Comparison of ENCODE assay signal across 23 cellular contexts in the genomic region with DNA sequence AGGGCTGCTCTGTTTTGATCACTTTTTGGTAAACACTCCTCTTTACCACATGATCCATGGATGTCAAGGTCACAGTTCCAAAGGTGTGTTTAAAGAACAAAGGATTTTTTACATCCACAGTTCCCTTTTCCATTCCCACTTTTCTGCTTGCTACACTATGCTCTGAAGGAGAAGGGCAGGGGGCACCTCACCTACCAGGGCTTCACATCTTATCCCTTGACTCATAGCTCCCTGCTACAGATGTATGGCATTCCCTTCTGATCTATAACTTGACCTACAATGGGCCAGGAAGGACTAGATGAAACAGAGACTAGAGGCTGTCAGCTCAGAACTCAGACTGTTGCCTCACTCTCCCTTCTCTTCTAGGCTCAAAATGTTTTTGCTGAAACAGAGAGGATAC.
A peak's percentile ranks its signal among the peaks of the same experiment; 100 is the strongest.
DNase-seq lines count a peak whose midpoint lies in the region; ATAC-seq, FAIRE-seq and TF ChIP-seq lines count a peak whose summit lies in the region.
"Had no signal": no experiment of that assay in that cellular context is flagged by ENCODE, and none has a peak within 500 bp of the region (broad histone marks: within the 10 kb centered on the region; RNA-seq: fewer than 3 reads in every experiment).

No MANE protein-coding gene starts in this region.

- intact Hi-C loops in natural killer cell (cut with micrococcal nuclease) (no loop called here), adrenal gland (cut with DNase I) (no loop called here)

- no peak for FAIRE-seq in GM12892 (lab: Jason Lieb, UNC)
- FAIRE-seq: K562 had no signal

- no peaks in the 10 kb centered on the region for H3K4me1 ChIP-seq in adrenal gland (replicated peaks in 1 of 2)
- H3K4me1 ChIP-seq: foreskin keratinocyte, lower lobe of right lung, SJSA1, spleen had no signal

- CTCF ChIA-PET in T-cell (lab: Charles Lee), result no interaction called here

- POLR2A ChIA-PET in T-cell (lab: Charles Lee), result interaction anchor here in 1 of 2 donors (0.6 kb wide), 1 partner anchor 358 kb away, joined by 5 read pairs; a partner anchor contains a TSS

- peaks cover 5% of the 10 kb centered on the region for H3K27me3 ChIP-seq in adrenal gland
- H3K27me3 ChIP-seq: foreskin keratinocyte, SJSA1 had no signal

- H3K36me3 Mint-ChIP-seq in natural killer cell treated with Interleukin-12 subunit alpha and Interleukin-12 subunit beta and Interleukin-15 and Interleukin-18, amount 100 ng/mL, for 72 hours, result peaks cover 9% of the 10 kb centered on the region
- no peaks in the 10 kb centered on the region for H3K36me3 Mint-ChIP-seq in natural killer cell
- no peaks in the 10 kb centered on the region for H3K36me3 Mint-ChIP-seq in T-cell
- H3K36me3 Mint-ChIP-seq in stimulated activated effector memory CD8-positive, alpha-beta T cell treated with anti-CD3 and anti-CD28 coated beads, Interleukin-12 subunit alpha, Interleukin-12 subunit beta, amount 100 ng/mL, for 72 hours, result no peaks in the 10 kb centered on the region
- H3K36me3 Mint-ChIP-seq: WTC11 had no signal

- no peak overlapping the region for H3K4me3 ChIP-seq in adrenal gland
- H3K4me3 ChIP-seq: K562, lower lobe of right lung, SJSA1, spleen had no signal

- H3K4me3 Mint-ChIP-seq in natural killer cell treated with Interleukin-12 subunit alpha and Interleukin-12 subunit beta and Interleukin-15 and Interleukin-18, amount 100 ng/mL, for 72 hours, result peak overlapping the region; percentile 84
- H3K4me3 Mint-ChIP-seq in natural killer cell, result no peak overlapping the region
- no peak overlapping the region for H3K4me3 Mint-ChIP-seq in T-cell
- H3K4me3 Mint-ChIP-seq in stimulated activated effector memory CD8-positive, alpha-beta T cell treated with anti-CD3 and anti-CD28 coated beads, Interleukin-12 subunit alpha, Interleukin-12 subunit beta, amount 100 ng/mL, for 72 hours, result peak overlapping the region; percentile 53
- H3K4me3 Mint-ChIP-seq: WTC11 had no signal

- TF ChIP-seq CTCF in natural killer cell (IDR thresholded peaks at IDR 0.05) (no peak), adrenal gland (IDR thresholded peaks at IDR 0.05) (no peak)

- DNase-seq in natural killer cell treated with Interleukin-12 subunit alpha and Interleukin-12 subunit beta and Interleukin-15 and Interleukin-18, amount 100 ng/mL, for 72 hours (ENCODE audit: low spot score), result no peak
- DNase-seq in natural killer cell, result no peak
- no peak for DNase-seq in T-cell
- no peak for DNase-seq in stimulated activated effector memory CD8-positive, alpha-beta T cell treated with anti-CD3 and anti-CD28 coated beads, Interleukin-12 subunit alpha, Interleukin-12 subunit beta, amount 100 ng/mL, for 72 hours (ENCODE audit: low spot score in 2 of 2)
- DNase-seq in NCI-H1105 treated with DMSO at 0.1 percent for 48 hours (lab: John Stamatoyannopoulos, UW), result no peak
- DNase-seq in GM12892 (ENCODE audit: insufficient read length), result no peak
- DNase-seq in adrenal gland, result no peak
- DNase-seq: foreskin keratinocyte; lower lobe of right lung; NCI-H446; nucleus accumbens; spleen; stimulated activated CD4-positive, alpha-beta T cell treated with anti-CD3 and anti-CD28 coated beads, Interleukin-4, amount 100 ng/mL, for 24 hours; trophoblast cell had no signal

- TF ChIP-seq POLR2A in GM12892 (IDR thresholded peaks at IDR 0.05; ENCODE audit: low read depth, low read length) (no peak), adrenal gland (IDR thresholded peaks at IDR 0.05) (no peak)

- H3K9me3 ChIP-seq in adrenal gland (replicated peaks in 1 of 3), result no peaks in the 10 kb centered on the region
- H3K9me3 ChIP-seq: lower lobe of right lung, SJSA1, spleen had no signal

- peaks cover 3% of the 10 kb centered on the region for H3K9me3 Mint-ChIP-seq in natural killer cell treated with Interleukin-12 subunit alpha and Interleukin-12 subunit beta and Interleukin-15 and Interleukin-18, amount 100 ng/mL, for 72 hours
- H3K9me3 Mint-ChIP-seq in natural killer cell, result no peaks in the 10 kb centered on the region
- no peaks in the 10 kb centered on the region for H3K9me3 Mint-ChIP-seq in T-cell
- no peaks in the 10 kb centered on the region for H3K9me3 Mint-ChIP-seq in stimulated activated effector memory CD8-positive, alpha-beta T cell treated with anti-CD3 and anti-CD28 coated beads, Interleukin-12 subunit alpha, Interleukin-12 subunit beta, amount 100 ng/mL, for 72 hours
- H3K9me3 Mint-ChIP-seq: stimulated activated naive CD8-positive, alpha-beta T cell treated with anti-CD3 and anti-CD28 coated beads, Interleukin-15, amount 100 ng/mL, for 72 hours; T-helper 2 cell treated with Interferon-gamma antibody and Interleukin-4, amounts not matched to agents 5 μg/mL and 100 μg/mL, for 36 hours; WTC11 had no signal

- H3K27ac Mint-ChIP-seq in natural killer cell treated with Interleukin-12 subunit alpha and Interleukin-12 subunit beta and Interleukin-15 and Interleukin-18, amount 100 ng/mL, for 72 hours, result peak overlapping the region; percentile 73 to 87
- no peak overlapping the region for H3K27ac Mint-ChIP-seq in natural killer cell
- peak overlapping the region; percentile 46 to 65 for H3K27ac Mint-ChIP-seq in T-cell
- H3K27ac Mint-ChIP-seq in stimulated activated effector memory CD8-positive, alpha-beta T cell treated with anti-CD3 and anti-CD28 coated beads, Interleukin-12 subunit alpha, Interleukin-12 subunit beta, amount 100 ng/mL, for 72 hours, result no peak overlapping the region
- H3K27ac Mint-ChIP-seq: stimulated activated naive CD8-positive, alpha-beta T cell treated with anti-CD3 and anti-CD28 coated beads, Interleukin-15, amount 100 ng/mL, for 72 hours; T-helper 2 cell treated with Interferon-gamma antibody and Interleukin-4, amounts not matched to agents 5 μg/mL and 100 μg/mL, for 36 hours; WTC11 had no signal

- no peak overlapping the region for H3K27ac ChIP-seq in adrenal gland
- H3K27ac ChIP-seq: C4-2B, epithelial cell of prostate, foreskin keratinocyte, lower lobe of right lung, SJSA1, spleen had no signal

- H3K4me1 Mint-ChIP-seq in natural killer cell treated with Interleukin-12 subunit alpha and Interleukin-12 subunit beta and Interleukin-15 and Interleukin-18, amount 100 ng/mL, for 72 hours (ENCODE audit: low read depth in 2 of 2), result peaks cover 15 to 36% of the 10 kb centered on the region in 2 donors
- peaks cover 8 to 11% of the 10 kb centered on the region in 2 donors for H3K4me1 Mint-ChIP-seq in natural killer cell
- peaks cover 9 to 17% (median 13%) of the 10 kb centered on the region in 3 donors for H3K4me1 Mint-ChIP-seq in T-cell
- peaks cover 18% of the 10 kb centered on the region for H3K4me1 Mint-ChIP-seq in stimulated activated effector memory CD8-positive, alpha-beta T cell treated with anti-CD3 and anti-CD28 coated beads, Interleukin-12 subunit alpha, Interleukin-12 subunit beta, amount 100 ng/mL, for 72 hours
- H3K4me1 Mint-ChIP-seq: WTC11 had no signal

- H3K27me3 Mint-ChIP-seq in natural killer cell treated with Interleukin-12 subunit alpha and Interleukin-12 subunit beta and Interleukin-15 and Interleukin-18, amount 100 ng/mL, for 72 hours, result peaks cover 0 to 17% of the 10 kb centered on the region in 2 donors
- H3K27me3 Mint-ChIP-seq in natural killer cell (ENCODE audit: low read depth in 2 of 2), result peaks cover 0 to 14% of the 10 kb centered on the region in 2 donors
- peaks cover 3 to 34% of the 10 kb centered on the region in 2 donors for H3K27me3 Mint-ChIP-seq in T-cell
- H3K27me3 Mint-ChIP-seq: stimulated activated naive CD8-positive, alpha-beta T cell treated with anti-CD3 and anti-CD28 coated beads, Interleukin-15, amount 100 ng/mL, for 72 hours had no signal

- no peaks in the 10 kb centered on the region for H3K36me3 ChIP-seq in adrenal gland (replicated peaks in 1 of 2)
- H3K36me3 ChIP-seq: lower lobe of right lung, SJSA1, spleen had no signal

- peak in 1 of 2 donors; percentile 40 for ATAC-seq in natural killer cell treated with Interleukin-12 subunit alpha and Interleukin-12 subunit beta and Interleukin-15 and Interleukin-18, amount 100 ng/mL, for 72 hours
- ATAC-seq in natural killer cell (no peak), HG03064 (IDR thresholded peaks at IDR 0.05; ENCODE audit: low read depth, unreplicated experiment) (peak; percentile 30), T-cell (replicated peaks in 1 of 4) (peak in 2 of 4 experiments; percentile 10 to 23)
- no peak for ATAC-seq in stimulated activated effector memory CD8-positive, alpha-beta T cell treated with anti-CD3 and anti-CD28 coated beads, Interleukin-12 subunit alpha, Interleukin-12 subunit beta, amount 100 ng/mL, for 72 hours
- ATAC-seq: foreskin keratinocyte, K562, lower lobe of right lung, Panc1, WTC11 had no signal

Comparison
In these comparisons a context has a peak if more than half of its experiments do, and no peak if none do; other contexts are left out.
1. H3K27ac Mint-ChIP-seq: peak in natural killer cell treated with Interleukin-12 subunit alpha and Interleukin-12 subunit beta and Interleukin-15 and Interleukin-18, amount 100 ng/mL, for 72 hours (2 of 2) and T-cell (2 of 2); none in natural killer cell (0 of 2) and stimulated activated effector memory CD8-positive, alpha-beta T cell treated with anti-CD3 and anti-CD28 coated beads, Interleukin-12 subunit alpha, Interleukin-12 subunit beta, amount 100 ng/mL, for 72 hours (single experiment).
2. H3K4me3 Mint-ChIP-seq: peak in natural killer cell treated with Interleukin-12 subunit alpha and Interleukin-12 subunit beta and Interleukin-15 and Interleukin-18, amount 100 ng/mL, for 72 hours (single experiment) and stimulated activated effector memory CD8-positive, alpha-beta T cell treated with anti-CD3 and anti-CD28 coated beads, Interleukin-12 subunit alpha, Interleukin-12 subunit beta, amount 100 ng/mL, for 72 hours (single experiment); none in natural killer cell (single experiment) and T-cell (0 of 3).